In the genomic region with DNA sequence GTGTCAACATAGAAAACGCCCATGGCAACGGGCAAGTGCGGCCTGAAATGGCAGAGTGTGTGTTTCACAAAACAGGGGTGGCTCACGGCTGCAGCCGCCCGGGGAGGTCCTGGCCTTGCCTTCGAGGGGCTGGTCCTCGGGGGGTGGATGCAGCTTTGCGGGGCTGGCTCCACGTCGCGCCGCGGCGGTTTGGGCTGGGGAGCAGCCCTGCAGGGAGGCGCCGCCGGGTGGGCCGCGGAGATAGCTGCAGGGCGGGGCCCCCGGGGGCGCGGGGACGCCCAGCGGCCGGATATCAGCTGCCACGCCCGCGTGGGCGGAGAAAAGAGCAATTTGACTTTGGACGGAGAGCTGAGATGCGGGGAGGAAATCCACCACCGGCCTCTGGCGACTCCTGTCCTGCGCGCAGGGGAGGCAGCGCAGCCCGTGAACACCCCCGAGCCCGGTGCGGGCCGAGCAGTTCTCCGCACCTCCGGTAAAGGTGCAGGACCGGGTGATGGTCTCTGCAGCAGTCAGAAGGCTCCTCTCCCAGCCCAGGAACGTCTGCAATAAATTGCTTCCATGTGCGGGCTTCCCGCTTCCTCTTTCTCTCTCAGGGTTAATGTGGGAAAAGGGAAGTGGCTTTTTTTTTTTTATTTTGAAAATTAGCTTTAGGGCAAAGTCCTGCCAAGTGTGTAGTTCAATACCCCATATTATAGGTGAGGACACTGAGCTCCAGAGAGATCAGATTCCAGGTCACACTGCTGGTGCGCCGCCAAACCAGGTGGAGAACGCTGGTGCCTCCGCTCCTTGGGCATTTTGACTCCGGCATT, we compare ENCODE assay signal across 1 cellular context.
TF ChIP-seq lines count a peak whose summit lies in the region.

No MANE protein-coding gene starts in this region.

TF ChIP-seq in HepG2, 621 proteins besides CTCF, POLR2A, EP300 and RAD21 (continued from another document and continues in another):
- TF ChIP-seq, protein P1, sequence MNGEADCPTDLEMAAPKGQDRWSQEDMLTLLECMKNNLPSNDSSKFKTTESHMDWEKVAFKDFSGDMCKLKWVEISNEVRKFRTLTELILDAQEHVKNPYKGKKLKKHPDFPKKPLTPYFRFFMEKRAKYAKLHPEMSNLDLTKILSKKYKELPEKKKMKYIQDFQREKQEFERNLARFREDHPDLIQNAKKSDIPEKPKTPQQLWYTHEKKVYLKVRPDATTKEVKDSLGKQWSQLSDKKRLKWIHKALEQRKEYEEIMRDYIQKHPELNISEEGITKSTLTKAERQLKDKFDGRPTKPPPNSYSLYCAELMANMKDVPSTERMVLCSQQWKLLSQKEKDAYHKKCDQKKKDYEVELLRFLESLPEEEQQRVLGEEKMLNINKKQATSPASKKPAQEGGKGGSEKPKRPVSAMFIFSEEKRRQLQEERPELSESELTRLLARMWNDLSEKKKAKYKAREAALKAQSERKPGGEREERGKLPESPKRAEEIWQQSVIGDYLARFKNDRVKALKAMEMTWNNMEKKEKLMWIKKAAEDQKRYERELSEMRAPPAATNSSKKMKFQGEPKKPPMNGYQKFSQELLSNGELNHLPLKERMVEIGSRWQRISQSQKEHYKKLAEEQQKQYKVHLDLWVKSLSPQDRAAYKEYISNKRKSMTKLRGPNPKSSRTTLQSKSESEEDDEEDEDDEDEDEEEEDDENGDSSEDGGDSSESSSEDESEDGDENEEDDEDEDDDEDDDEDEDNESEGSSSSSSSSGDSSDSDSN (CRISPR knock-in tag; IDR thresholded peaks at IDR 0.05), result peak; percentile 65
- TF ChIP-seq, protein P2, sequence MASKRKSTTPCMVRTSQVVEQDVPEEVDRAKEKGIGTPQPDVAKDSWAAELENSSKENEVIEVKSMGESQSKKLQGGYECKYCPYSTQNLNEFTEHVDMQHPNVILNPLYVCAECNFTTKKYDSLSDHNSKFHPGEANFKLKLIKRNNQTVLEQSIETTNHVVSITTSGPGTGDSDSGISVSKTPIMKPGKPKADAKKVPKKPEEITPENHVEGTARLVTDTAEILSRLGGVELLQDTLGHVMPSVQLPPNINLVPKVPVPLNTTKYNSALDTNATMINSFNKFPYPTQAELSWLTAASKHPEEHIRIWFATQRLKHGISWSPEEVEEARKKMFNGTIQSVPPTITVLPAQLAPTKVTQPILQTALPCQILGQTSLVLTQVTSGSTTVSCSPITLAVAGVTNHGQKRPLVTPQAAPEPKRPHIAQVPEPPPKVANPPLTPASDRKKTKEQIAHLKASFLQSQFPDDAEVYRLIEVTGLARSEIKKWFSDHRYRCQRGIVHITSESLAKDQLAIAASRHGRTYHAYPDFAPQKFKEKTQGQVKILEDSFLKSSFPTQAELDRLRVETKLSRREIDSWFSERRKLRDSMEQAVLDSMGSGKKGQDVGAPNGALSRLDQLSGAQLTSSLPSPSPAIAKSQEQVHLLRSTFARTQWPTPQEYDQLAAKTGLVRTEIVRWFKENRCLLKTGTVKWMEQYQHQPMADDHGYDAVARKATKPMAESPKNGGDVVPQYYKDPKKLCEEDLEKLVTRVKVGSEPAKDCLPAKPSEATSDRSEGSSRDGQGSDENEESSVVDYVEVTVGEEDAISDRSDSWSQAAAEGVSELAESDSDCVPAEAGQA (IDR thresholded peaks at IDR 0.05; ENCODE audit: low read depth), result no peak
- TF ChIP-seq, protein P2 (CRISPR knock-in tag; IDR thresholded peaks at IDR 0.05; ENCODE audit: borderline replicate concordance), result peak; percentile 89; the same call in 1 of the 2 replicates
- TF ChIP-seq, protein P3, sequence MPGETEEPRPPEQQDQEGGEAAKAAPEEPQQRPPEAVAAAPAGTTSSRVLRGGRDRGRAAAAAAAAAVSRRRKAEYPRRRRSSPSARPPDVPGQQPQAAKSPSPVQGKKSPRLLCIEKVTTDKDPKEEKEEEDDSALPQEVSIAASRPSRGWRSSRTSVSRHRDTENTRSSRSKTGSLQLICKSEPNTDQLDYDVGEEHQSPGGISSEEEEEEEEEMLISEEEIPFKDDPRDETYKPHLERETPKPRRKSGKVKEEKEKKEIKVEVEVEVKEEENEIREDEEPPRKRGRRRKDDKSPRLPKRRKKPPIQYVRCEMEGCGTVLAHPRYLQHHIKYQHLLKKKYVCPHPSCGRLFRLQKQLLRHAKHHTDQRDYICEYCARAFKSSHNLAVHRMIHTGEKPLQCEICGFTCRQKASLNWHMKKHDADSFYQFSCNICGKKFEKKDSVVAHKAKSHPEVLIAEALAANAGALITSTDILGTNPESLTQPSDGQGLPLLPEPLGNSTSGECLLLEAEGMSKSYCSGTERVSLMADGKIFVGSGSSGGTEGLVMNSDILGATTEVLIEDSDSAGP (CRISPR knock-in tag; IDR thresholded peaks at IDR 0.05; ENCODE audit: borderline replicate concordance), result peak; percentile 80; the same call in 1 of the 2 replicates
- TF ChIP-seq ZNF441 (CRISPR knock-in tag; IDR thresholded peaks at IDR 0.05; ENCODE audit: borderline replicate concordance), result 0 out of 2 replicates have a peak, but pooled peaks have one; percentile 67
- no peak for TF ChIP-seq MIER3 (CRISPR knock-in tag; IDR thresholded peaks at IDR 0.05; ENCODE audit: borderline replicate concordance)
- TF ChIP-seq MATR3 (CRISPR knock-in tag; IDR thresholded peaks at IDR 0.05), result no peak
- TF ChIP-seq, protein P4, sequence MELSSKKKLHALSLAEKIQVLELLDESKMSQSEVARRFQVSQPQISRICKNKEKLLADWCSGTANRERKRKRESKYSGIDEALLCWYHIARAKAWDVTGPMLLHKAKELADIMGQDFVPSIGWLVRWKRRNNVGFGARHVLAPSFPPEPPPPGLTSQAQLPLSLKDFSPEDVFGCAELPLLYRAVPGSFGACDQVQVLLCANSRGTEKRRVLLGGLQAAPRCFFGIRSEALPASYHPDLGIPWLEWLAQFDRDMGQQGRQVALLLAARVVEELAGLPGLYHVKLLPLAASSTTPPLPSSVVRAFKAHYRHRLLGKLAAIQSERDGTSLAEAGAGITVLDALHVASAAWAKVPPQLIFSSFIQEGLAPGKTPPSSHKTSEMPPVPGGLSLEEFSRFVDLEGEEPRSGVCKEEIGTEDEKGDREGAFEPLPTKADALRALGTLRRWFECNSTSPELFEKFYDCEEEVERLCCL (CRISPR knock-in tag; IDR thresholded peaks at IDR 0.05; ENCODE audit: borderline replicate concordance), result 0 out of 2 replicates have a peak, but pooled peaks have one; percentile 32
- TF ChIP-seq, protein P5, sequence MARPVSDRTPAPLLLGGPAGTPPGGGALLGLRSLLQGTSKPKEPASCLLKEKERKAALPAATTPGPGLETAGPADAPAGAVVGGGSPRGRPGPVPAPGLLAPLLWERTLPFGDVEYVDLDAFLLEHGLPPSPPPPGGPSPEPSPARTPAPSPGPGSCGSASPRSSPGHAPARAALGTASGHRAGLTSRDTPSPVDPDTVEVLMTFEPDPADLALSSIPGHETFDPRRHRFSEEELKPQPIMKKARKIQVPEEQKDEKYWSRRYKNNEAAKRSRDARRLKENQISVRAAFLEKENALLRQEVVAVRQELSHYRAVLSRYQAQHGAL (CRISPR knock-in tag; IDR thresholded peaks at IDR 0.05; ENCODE audit: not compliant biosample characterization), result no peak
- no peak for TF ChIP-seq HDAC6 (IDR thresholded peaks at IDR 0.05; ENCODE audit: low read depth, low read length)
- TF ChIP-seq ZNF343 (CRISPR knock-in tag; IDR thresholded peaks at IDR 0.05), result no peak
- TF ChIP-seq, protein P6, sequence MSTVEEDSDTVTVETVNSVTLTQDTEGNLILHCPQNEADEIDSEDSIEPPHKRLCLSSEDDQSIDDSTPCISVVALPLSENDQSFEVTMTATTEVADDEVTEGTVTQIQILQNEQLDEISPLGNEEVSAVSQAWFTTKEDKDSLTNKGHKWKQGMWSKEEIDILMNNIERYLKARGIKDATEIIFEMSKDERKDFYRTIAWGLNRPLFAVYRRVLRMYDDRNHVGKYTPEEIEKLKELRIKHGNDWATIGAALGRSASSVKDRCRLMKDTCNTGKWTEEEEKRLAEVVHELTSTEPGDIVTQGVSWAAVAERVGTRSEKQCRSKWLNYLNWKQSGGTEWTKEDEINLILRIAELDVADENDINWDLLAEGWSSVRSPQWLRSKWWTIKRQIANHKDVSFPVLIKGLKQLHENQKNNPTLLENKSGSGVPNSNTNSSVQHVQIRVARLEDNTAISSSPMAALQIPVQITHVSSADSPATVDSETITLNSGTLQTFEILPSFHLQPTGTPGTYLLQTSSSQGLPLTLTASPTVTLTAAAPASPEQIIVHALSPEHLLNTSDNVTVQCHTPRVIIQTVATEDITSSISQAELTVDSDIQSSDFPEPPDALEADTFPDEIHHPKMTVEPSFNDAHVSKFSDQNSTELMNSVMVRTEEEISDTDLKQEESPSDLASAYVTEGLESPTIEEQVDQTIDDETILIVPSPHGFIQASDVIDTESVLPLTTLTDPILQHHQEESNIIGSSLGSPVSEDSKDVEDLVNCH (CRISPR knock-in tag; IDR thresholded peaks at IDR 0.05), result no peak
- no peak for TF ChIP-seq ZNF335 (CRISPR knock-in tag; IDR thresholded peaks at IDR 0.05)
- TF ChIP-seq ZNF703 (CRISPR knock-in tag; IDR thresholded peaks at IDR 0.05; ENCODE audit: borderline replicate concordance), result peak; percentile 77; the same call in 1 of the 2 replicates
- TF ChIP-seq, protein P7, sequence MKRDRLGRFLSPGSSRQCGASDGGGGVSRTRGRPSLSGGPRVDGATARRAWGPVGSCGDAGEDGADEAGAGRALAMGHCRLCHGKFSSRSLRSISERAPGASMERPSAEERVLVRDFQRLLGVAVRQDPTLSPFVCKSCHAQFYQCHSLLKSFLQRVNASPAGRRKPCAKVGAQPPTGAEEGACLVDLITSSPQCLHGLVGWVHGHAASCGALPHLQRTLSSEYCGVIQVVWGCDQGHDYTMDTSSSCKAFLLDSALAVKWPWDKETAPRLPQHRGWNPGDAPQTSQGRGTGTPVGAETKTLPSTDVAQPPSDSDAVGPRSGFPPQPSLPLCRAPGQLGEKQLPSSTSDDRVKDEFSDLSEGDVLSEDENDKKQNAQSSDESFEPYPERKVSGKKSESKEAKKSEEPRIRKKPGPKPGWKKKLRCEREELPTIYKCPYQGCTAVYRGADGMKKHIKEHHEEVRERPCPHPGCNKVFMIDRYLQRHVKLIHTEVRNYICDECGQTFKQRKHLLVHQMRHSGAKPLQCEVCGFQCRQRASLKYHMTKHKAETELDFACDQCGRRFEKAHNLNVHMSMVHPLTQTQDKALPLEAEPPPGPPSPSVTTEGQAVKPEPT (CRISPR knock-in tag; IDR thresholded peaks at IDR 0.05; ENCODE audit: low read depth), result no peak
- no peak for TF ChIP-seq GPN1 (CRISPR knock-in tag; IDR thresholded peaks at IDR 0.05; ENCODE audit: borderline replicate concordance)
- TF ChIP-seq U2AF1 (optimal IDR thresholded peaks at IDR 0.05; ENCODE audit: low read depth, low read length), result no peak
- no peak for TF ChIP-seq KAT2B (IDR thresholded peaks at IDR 0.05; ENCODE audit: borderline replicate concordance, low read depth, low read length)
- TF ChIP-seq, protein P8, sequence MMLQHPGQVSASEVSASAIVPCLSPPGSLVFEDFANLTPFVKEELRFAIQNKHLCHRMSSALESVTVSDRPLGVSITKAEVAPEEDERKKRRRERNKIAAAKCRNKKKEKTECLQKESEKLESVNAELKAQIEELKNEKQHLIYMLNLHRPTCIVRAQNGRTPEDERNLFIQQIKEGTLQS (CRISPR knock-in tag; IDR thresholded peaks at IDR 0.05), result no peak; the same call in 1 of the 2 replicates
- peak; percentile 99 for TF ChIP-seq KLF12 (CRISPR knock-in tag; IDR thresholded peaks at IDR 0.05; ENCODE audit: borderline replicate concordance)
- peak; percentile 88 for TF ChIP-seq NFKB2 (CRISPR knock-in tag; IDR thresholded peaks at IDR 0.05; ENCODE audit: borderline replicate concordance)
- TF ChIP-seq, protein P9, sequence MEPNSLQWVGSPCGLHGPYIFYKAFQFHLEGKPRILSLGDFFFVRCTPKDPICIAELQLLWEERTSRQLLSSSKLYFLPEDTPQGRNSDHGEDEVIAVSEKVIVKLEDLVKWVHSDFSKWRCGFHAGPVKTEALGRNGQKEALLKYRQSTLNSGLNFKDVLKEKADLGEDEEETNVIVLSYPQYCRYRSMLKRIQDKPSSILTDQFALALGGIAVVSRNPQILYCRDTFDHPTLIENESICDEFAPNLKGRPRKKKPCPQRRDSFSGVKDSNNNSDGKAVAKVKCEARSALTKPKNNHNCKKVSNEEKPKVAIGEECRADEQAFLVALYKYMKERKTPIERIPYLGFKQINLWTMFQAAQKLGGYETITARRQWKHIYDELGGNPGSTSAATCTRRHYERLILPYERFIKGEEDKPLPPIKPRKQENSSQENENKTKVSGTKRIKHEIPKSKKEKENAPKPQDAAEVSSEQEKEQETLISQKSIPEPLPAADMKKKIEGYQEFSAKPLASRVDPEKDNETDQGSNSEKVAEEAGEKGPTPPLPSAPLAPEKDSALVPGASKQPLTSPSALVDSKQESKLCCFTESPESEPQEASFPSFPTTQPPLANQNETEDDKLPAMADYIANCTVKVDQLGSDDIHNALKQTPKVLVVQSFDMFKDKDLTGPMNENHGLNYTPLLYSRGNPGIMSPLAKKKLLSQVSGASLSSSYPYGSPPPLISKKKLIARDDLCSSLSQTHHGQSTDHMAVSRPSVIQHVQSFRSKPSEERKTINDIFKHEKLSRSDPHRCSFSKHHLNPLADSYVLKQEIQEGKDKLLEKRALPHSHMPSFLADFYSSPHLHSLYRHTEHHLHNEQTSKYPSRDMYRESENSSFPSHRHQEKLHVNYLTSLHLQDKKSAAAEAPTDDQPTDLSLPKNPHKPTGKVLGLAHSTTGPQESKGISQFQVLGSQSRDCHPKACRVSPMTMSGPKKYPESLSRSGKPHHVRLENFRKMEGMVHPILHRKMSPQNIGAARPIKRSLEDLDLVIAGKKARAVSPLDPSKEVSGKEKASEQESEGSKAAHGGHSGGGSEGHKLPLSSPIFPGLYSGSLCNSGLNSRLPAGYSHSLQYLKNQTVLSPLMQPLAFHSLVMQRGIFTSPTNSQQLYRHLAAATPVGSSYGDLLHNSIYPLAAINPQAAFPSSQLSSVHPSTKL (CRISPR knock-in tag; IDR thresholded peaks at IDR 0.05), result peak; percentile 77
